ENCODE assay signal across 12 cellular contexts in the genomic region with DNA sequence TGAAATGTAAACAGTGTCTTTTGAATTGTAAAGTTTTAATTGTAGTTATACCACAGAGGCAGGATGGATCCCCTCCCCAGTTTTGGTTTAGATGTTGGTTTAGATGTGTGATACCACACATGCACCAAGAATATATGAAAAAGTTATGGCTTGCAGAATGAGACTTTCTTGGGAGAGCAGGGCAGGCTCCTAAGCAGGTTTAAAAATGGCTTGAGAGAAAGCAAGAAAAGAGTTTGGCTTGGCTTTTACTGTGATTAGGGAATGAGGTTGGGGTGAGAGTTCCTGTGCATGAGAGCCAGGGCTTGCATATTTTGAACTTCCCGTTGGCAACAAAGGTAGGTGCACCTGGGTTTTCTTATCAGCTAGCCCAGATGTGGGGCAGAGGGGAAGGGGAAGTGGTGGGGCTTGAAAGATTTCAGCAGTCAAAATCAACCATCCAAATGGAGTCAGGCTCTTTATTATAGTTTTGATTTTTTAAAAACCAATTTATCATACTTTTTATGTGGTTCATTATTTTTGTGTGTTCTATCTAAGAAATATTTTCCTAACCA.
"Had no signal": no experiment of that assay in that cellular context is flagged by ENCODE, and none has a peak within 500 bp of the region (broad histone marks: within the 10 kb centered on the region; RNA-seq: fewer than 3 reads in every experiment).

No MANE protein-coding gene starts in this region.

- H3K36me3 ChIP-seq: adrenal gland, esophagus muscularis mucosa, thoracic aorta had no signal

- H3K4me1 ChIP-seq: adrenal gland, body of pancreas had no signal

- H3K9me3 ChIP-seq: adrenal gland, body of pancreas, esophagus muscularis mucosa, thoracic aorta had no signal

- H3K27me3 ChIP-seq: adrenal gland, esophagus muscularis mucosa had no signal

- ATAC-seq: body of pancreas, left lobe of liver had no signal

- H3K4me3 ChIP-seq: adrenal gland, body of pancreas, esophagus muscularis mucosa, thoracic aorta had no signal

- H3K27ac ChIP-seq: adrenal gland, body of pancreas, esophagus muscularis mucosa, thoracic aorta had no signal

- DNase-seq: activated CD4-positive, alpha-beta memory T cell treated with anti-CD3 and anti-CD28 coated beads, Interleukin-2, amount 10 ng/mL, durations not matched to agents 7 days and 5 days; activated naive CD4-positive, alpha-beta T cell treated with anti-CD3 and anti-CD28 coated beads for 36 hours; adrenal gland; body of pancreas; cortex of kidney; glutamatergic neuron; stimulated activated CD4-positive, alpha-beta T cell treated with anti-CD3 and anti-CD28 coated beads, Interleukin-4, amount 100 ng/mL, for 1 hour; stimulated activated CD8-positive, alpha-beta memory T cell treated with anti-CD3 and anti-CD28 coated beads, Interleukin-4, amount 100 ng/mL, for 48 hours; T-helper 9 cell had no signal
